37 cellular contexts compared by ENCODE assay signal in genomic region chr4:61752617-61753016, GRCh38.
DNase-seq lines count a peak whose midpoint lies in the region; ATAC-seq, FAIRE-seq and TF ChIP-seq lines count a peak whose summit lies in the region.
"Had no signal": no experiment of that assay in that cellular context is flagged by ENCODE, and none has a peak within 500 bp of the region (broad histone marks: within the 10 kb centered on the region; RNA-seq: fewer than 3 reads in every experiment).

No MANE protein-coding gene starts in this region.

- H3K27ac Mint-ChIP-seq in GM23338 (no peak overlapping the region), WTC11 (no peak overlapping the region; the same call in 1 of the 2 replicates)
- H3K27ac Mint-ChIP-seq: B cell; CD14-positive monocyte; CD4-positive, alpha-beta memory T cell; CD4-positive, alpha-beta T cell; CD4-positive, CD25-positive, alpha-beta regulatory T cell; CD8-positive, alpha-beta memory T cell; CD8-positive, alpha-beta T cell had no signal

- no peak for FAIRE-seq in H1 (lab: Jason Lieb, UNC)
- FAIRE-seq: A204.1, A549, D721Med had no signal

- H3K14ac ChIP-seq in H1 (ENCODE audit: insufficient read length) = no peak overlapping the region

- peak in 1 of 2 experiments; percentile 55; a peak in 2 of 3 replicates for TF ChIP-seq POLR2A in H1 (IDR thresholded peaks at IDR 0.05; ENCODE audit: control extremely low read depth in 1 of 2, low read depth in 2 of 2, low read length in 2 of 2)

- no peak overlapping the region for H2BK15ac ChIP-seq in H1 (ENCODE audit: low read length)

- no peak overlapping the region for H3K23ac ChIP-seq in H1 (ENCODE audit: insufficient read length)

- POLR2A ChIA-PET in WTC11 (lab: Charles Lee) (no interaction called here), H1 (lab: Charles Lee; ENCODE audit: partially characterized antibody) (interaction anchor here (0.7 kb wide), 1 partner anchor 11 kb away, joined by 3 read pairs; no protein-coding TSS in a partner anchor)

- H3K4me1 ChIP-seq in GM23338 (ENCODE audit: insufficient read depth) = no peaks in the 10 kb centered on the region
- H3K4me1 ChIP-seq in H1 (replicated peaks in 1 of 4; ENCODE audit: control insufficient read depth in 3 of 4, insufficient read depth in 4 of 4, low read length in 3 of 4) = no peaks in the 10 kb centered on the region
- H3K4me1 ChIP-seq: A549; BE2C; BLaER1; BLaER1 treated with 17β-estradiol and CSF1 and Interleukin-3, amounts not matched to agents 10 nM and 100 nM; Caco-2 had no signal

- H3F3A ChIP-seq in GM23338 (replicated peaks; ENCODE audit: low read depth) = peaks cover 14% of the 10 kb centered on the region

- H3K4me3 ChIP-seq in GM23338 (no peak overlapping the region), H1 (ENCODE audit: extremely low read depth in 1 of 4, insufficient read depth in 2 of 4, low read depth in 3 of 4, low read length in 4 of 4) (no peak overlapping the region)
- H3K4me3 ChIP-seq: A549; BLaER1; BLaER1 treated with 17β-estradiol and CSF1 and Interleukin-3, amounts not matched to agents 10 nM and 100 nM had no signal

- no peak overlapping the region for H3K27ac ChIP-seq in GM23338 (ENCODE audit: low read depth)
- no peak overlapping the region for H3K27ac ChIP-seq in H1 (ENCODE audit: low read depth, low read length)
- H3K27ac ChIP-seq: 22Rv1; A549; BLaER1; BLaER1 treated with 17β-estradiol and CSF1 and Interleukin-3, amounts not matched to agents 10 nM and 100 nM; C4-2B had no signal

- no peak for TF ChIP-seq CTCF in GM23338 (conservative IDR thresholded peaks at IDR 0.05; ENCODE audit: low read depth in 2 of 2)
- TF ChIP-seq CTCF in WTC11 (IDR thresholded peaks at IDR 0.05) = no peak
- no peak for TF ChIP-seq CTCF in H1 (IDR thresholded peaks at IDR 0.05; ENCODE audit: control extremely low read depth in 1 of 3, insufficient read depth in 1 of 3, low read depth in 1 of 3, low read length in 3 of 3)

- DNase-seq in GM23338 (ENCODE audit: low spot score) (no peak), WTC11 (ENCODE audit: low spot score) (no peak), H1 (ENCODE audit: low read depth in 1 of 2, low spot score in 2 of 2) (no peak), superior temporal gyrus (ENCODE audit: extremely low spot score) (peak; percentile 3), A172 (ENCODE audit: low spot score) (no peak), NAMALWA (ENCODE audit: low spot score) (no peak)
- DNase-seq: 8988T; ACHN; AML-193; BE2C; C1 segment of cervical spinal cord; Caco-2; Calu3; CD4-positive, alpha-beta memory T cell; CD4-positive, alpha-beta T cell; CD4-positive, CD25-positive, alpha-beta regulatory T cell; CD8-positive, alpha-beta memory T cell; CD8-positive, alpha-beta T cell; COR-L47; DMS 273 treated with DMSO at 0.1 percent for 48 hours; DMS153; DMS53; DMS79; DMS79 treated with DMSO at 0.1 percent for 48 hours; DND-41; EL had no signal

- no peak overlapping the region for H2BK5ac ChIP-seq in H1 (ENCODE audit: low read depth, low read length)

- H4K20me1 ChIP-seq in GM23338 (replicated peaks; ENCODE audit: insufficient read depth) (no peaks in the 10 kb centered on the region), H1 (replicated peaks in 1 of 2; ENCODE audit: control insufficient read depth in 1 of 2, insufficient read depth in 2 of 2, low read length in 2 of 2) (no peaks in the 10 kb centered on the region)
- H4K20me1 ChIP-seq: BLaER1; BLaER1 treated with 17β-estradiol and CSF1 and Interleukin-3, amounts not matched to agents 10 nM and 100 nM had no signal

- H3K36me3 Mint-ChIP-seq in GM23338 (ENCODE audit: low read depth) (peaks cover 96% of the 10 kb centered on the region), WTC11 (peaks cover 95% of the 10 kb centered on the region)
- H3K36me3 Mint-ChIP-seq: CD14-positive monocyte; CD4-positive, alpha-beta memory T cell; CD4-positive, CD25-positive, alpha-beta regulatory T cell; CD8-positive, alpha-beta memory T cell; CD8-positive, alpha-beta T cell had no signal

- H3K79me1 ChIP-seq in H1 (ENCODE audit: low read depth, low read length) = no peaks in the 10 kb centered on the region

- no peak overlapping the region for H3K9ac ChIP-seq in H1 (replicated peaks in 1 of 4; ENCODE audit: extremely low read depth in 1 of 4, low read depth in 3 of 4, low read length in 3 of 4)
- H3K9ac ChIP-seq: BLaER1; BLaER1 treated with 17β-estradiol and CSF1 and Interleukin-3, amounts not matched to agents 10 nM and 100 nM had no signal

- no peaks in the 10 kb centered on the region for H3K9me2 ChIP-seq in GM23338 (ENCODE audit: insufficient read depth)

- H4K5ac ChIP-seq in H1 (ENCODE audit: insufficient read length, low read depth, low read length) = no peak overlapping the region

- no peak overlapping the region for H3K4ac ChIP-seq in H1 (replicated peaks; ENCODE audit: insufficient read length, low read depth, low read length)

- H2BK12ac ChIP-seq in H1 (ENCODE audit: low read depth, low read length) = no peak overlapping the region

- H2BK20ac ChIP-seq in H1 (ENCODE audit: low read length) = no peak overlapping the region

- H3K9me3 Mint-ChIP-seq in GM23338 = peaks cover 95% of the 10 kb centered on the region
- H3K9me3 Mint-ChIP-seq in WTC11 = peaks cover 67% of the 10 kb centered on the region

- peaks cover 29 to 33% of the 10 kb centered on the region in 2 experiments for H3K9me3 ChIP-seq in H1 (ENCODE audit: insufficient read depth in 2 of 2, low read depth in 1 of 2, low read length in 1 of 2)
- H3K9me3 ChIP-seq: A549, BE2C, BLaER1, Caco-2 had no signal

- H2AFZ ChIP-seq in GM23338 (no peak overlapping the region), H1 (ENCODE audit: low read length) (no peak overlapping the region)

- ATAC-seq in GM23338 (peak; percentile 26), WTC11 (peak; percentile 26), HG03280 (IDR thresholded peaks at IDR 0.05; ENCODE audit: unreplicated experiment) (no peak), GM18907 (IDR thresholded peaks at IDR 0.05; ENCODE audit: unreplicated experiment) (no peak)
- ATAC-seq: A549; CD8-positive, alpha-beta T cell had no signal

- no peak for TF ChIP-seq RAD21 in H1 (IDR thresholded peaks at IDR 0.05 in 1 of 2, conservative IDR thresholded peaks at IDR 0.05 in 1 of 2; ENCODE audit: low read depth in 2 of 2, low read length in 2 of 2)

- H2BK120ac ChIP-seq in H1 (replicated peaks; ENCODE audit: low read depth, low read length) = no peak overlapping the region

- H3K36me3 ChIP-seq in GM23338 (ENCODE audit: insufficient read depth) = peaks cover 52% of the 10 kb centered on the region
- peaks cover 3 to 53% (median 27%) of the 10 kb centered on the region in 4 experiments; a peak in 6 of 8 replicates for H3K36me3 ChIP-seq in H1 (ENCODE audit: control insufficient read depth in 2 of 4, insufficient read depth in 4 of 4, low read length in 3 of 4)
- H3K36me3 ChIP-seq: BE2C; BLaER1; BLaER1 treated with 17β-estradiol and CSF1 and Interleukin-3, amounts not matched to agents 10 nM and 100 nM had no signal

- H3K56ac ChIP-seq in H1 (replicated peaks; ENCODE audit: insufficient read length, low read depth, low read length) = no peak overlapping the region

- H3K27me3 ChIP-seq in GM23338 (ENCODE audit: insufficient read depth) (no peaks in the 10 kb centered on the region), H1 (replicated peaks in 1 of 4; ENCODE audit: control insufficient read depth in 3 of 4, extremely low read depth in 1 of 4, insufficient read depth in 3 of 4, low read length in 3 of 4) (no peaks in the 10 kb centered on the region)
- H3K27me3 ChIP-seq: BE2C; BLaER1; BLaER1 treated with 17β-estradiol and CSF1 and Interleukin-3, amounts not matched to agents 10 nM and 100 nM had no signal

- no peak overlapping the region for H3K4me2 ChIP-seq in GM23338
- no peak overlapping the region for H3K4me2 ChIP-seq in H1 (ENCODE audit: insufficient read depth in 1 of 2, low read depth in 2 of 2, low read length in 2 of 2)
- H3K4me2 ChIP-seq: A549; BLaER1; BLaER1 treated with 17β-estradiol and CSF1 and Interleukin-3, amounts not matched to agents 10 nM and 100 nM had no signal

- no peak overlapping the region for H2AK5ac ChIP-seq in H1 (ENCODE audit: low read depth, low read length)

- no peak overlapping the region for H3K18ac ChIP-seq in H1 (ENCODE audit: extremely low read depth, low read length)

- no peak for TF ChIP-seq EP300 in H1 (IDR thresholded peaks at IDR 0.05; ENCODE audit: borderline replicate concordance in 1 of 2, low read depth in 2 of 2, low read length in 2 of 2)

- H3K4me1 Mint-ChIP-seq in GM23338 = no peaks in the 10 kb centered on the region
- H3K4me1 Mint-ChIP-seq in WTC11 = no peaks in the 10 kb centered on the region
- H3K4me1 Mint-ChIP-seq: B cell; CD14-positive monocyte; CD4-positive, alpha-beta memory T cell; CD4-positive, CD25-positive, alpha-beta regulatory T cell; CD8-positive, alpha-beta memory T cell had no signal

- H3K27me3 Mint-ChIP-seq in GM23338 (ENCODE audit: insufficient read depth, low read depth, poor library complexity) = peaks cover 59% of the 10 kb centered on the region
- H3K27me3 Mint-ChIP-seq in WTC11 (ENCODE audit: low read depth) = peaks cover 18% of the 10 kb centered on the region
- H3K27me3 Mint-ChIP-seq: B cell; CD4-positive, alpha-beta memory T cell; CD4-positive, alpha-beta T cell; CD4-positive, CD25-positive, alpha-beta regulatory T cell; CD8-positive, alpha-beta memory T cell had no signal

- no peak overlapping the region for H4K8ac ChIP-seq in H1 (ENCODE audit: extremely low read depth, insufficient read depth, low read length)

- WGBS in H1 (ENCODE audit: extremely low coverage in 1 of 2, insufficient coverage in 1 of 2, insufficient read length in 1 of 2, insufficient replicate concordance in 2 of 2, low coverage in 1 of 2, low lambda C conversion rate in 2 of 2, missing lambda C conversion rate in 1 of 2), 2 experiments = 84% methylated on average over 2 of the region's 2 CpGs; no CpG with 5 or more reads in 1 of the 2 experiments

- H3K4me3 Mint-ChIP-seq in GM23338 (no peak overlapping the region), WTC11 (no peak overlapping the region)
- H3K4me3 Mint-ChIP-seq: B cell; CD14-positive monocyte; CD4-positive, alpha-beta memory T cell; CD4-positive, alpha-beta T cell; CD4-positive, CD25-positive, alpha-beta regulatory T cell; CD8-positive, alpha-beta memory T cell; CD8-positive, alpha-beta T cell had no signal

- H4K91ac ChIP-seq in H1 (replicated peaks; ENCODE audit: insufficient read length, low read length) = no peak overlapping the region

- H3K79me2 ChIP-seq in GM23338 (replicated peaks; ENCODE audit: insufficient read depth) = peaks cover 64% of the 10 kb centered on the region
- peaks cover 0 to 5% of the 10 kb centered on the region in 2 experiments; a peak in 1 of 4 replicates for H3K79me2 ChIP-seq in H1 (ENCODE audit: control insufficient read depth in 1 of 2, insufficient read depth in 2 of 2, low read length in 2 of 2)

- H3K23me2 ChIP-seq in H1 (ENCODE audit: low read depth, low read length) = no peaks in the 10 kb centered on the region

- CTCF ChIA-PET in WTC11 (lab: Charles Lee) (no interaction called here), H1 (lab: Charles Lee; ENCODE audit: partially characterized antibody) (interaction anchor here (0.7 kb wide), 1 partner anchor 947 kb away, joined by 3 read pairs; no protein-coding TSS in a partner anchor)

TF ChIP-seq in H1, 55 proteins besides CTCF, POLR2A, EP300 and RAD21 (continues in another document):
- TF ChIP-seq POLR2AphosphoS5 (IDR thresholded peaks at IDR 0.05; ENCODE audit: low read depth, low read length) (peak; percentile 63; the same call in 1 of the 2 replicates), CHD2 (IDR thresholded peaks at IDR 0.05; ENCODE audit: low read length) (no peak), FOSL1 (IDR thresholded peaks at IDR 0.05; ENCODE audit: insufficient read depth, low read depth, low read length) (no peak)

Comparison
In these comparisons a context has a peak if more than half of its experiments do, and no peak if none do; other contexts are left out.
1. ATAC-seq: peak in GM23338 (single experiment) and WTC11 (single experiment); none in HG03280 (single experiment) and GM18907 (single experiment).